ENCODE assay signal across 8 cellular contexts in genomic region chr9:6715755-6716643, GRCh38.
DNase-seq lines count a peak whose midpoint lies in the region; ATAC-seq and TF ChIP-seq lines count a peak whose summit lies in the region.

No MANE protein-coding gene starts in this region.

- H3K9me3 ChIP-seq in SU-DHL-6 (ENCODE audit: insufficient read depth, low read length), result no peaks in the 10 kb centered on the region

- no peaks in the 10 kb centered on the region for H3K27me3 ChIP-seq in SU-DHL-6 (ENCODE audit: low read length)

- peak overlapping the region; percentile 63 for H3K4me3 ChIP-seq in SU-DHL-6 (ENCODE audit: insufficient read depth, low read length, poor library complexity, severe bottlenecking)

- no peaks in the 10 kb centered on the region for H4K20me1 ChIP-seq in SU-DHL-6 (ENCODE audit: low read depth, low read length)

- no peaks in the 10 kb centered on the region for H3K9me2 ChIP-seq in SU-DHL-6 (replicated peaks; ENCODE audit: insufficient read depth, low read length)

- H3K27ac ChIP-seq in SU-DHL-6 (ENCODE audit: low read depth, low read length), result no peak overlapping the region

- H3K79me2 ChIP-seq in SU-DHL-6 (ENCODE audit: insufficient read depth, low read length), result no peaks in the 10 kb centered on the region

- peak overlapping the region; percentile 61 for H3K9ac ChIP-seq in SU-DHL-6 (ENCODE audit: low read length)

- 0 out of 2 replicates have a peak, but pooled peaks cover 3% of the 10 kb centered on the region for H3F3A ChIP-seq in SU-DHL-6 (ENCODE audit: insufficient read depth)

- H3K4me2 ChIP-seq in SU-DHL-6 (ENCODE audit: low read depth, low read length, poor library complexity, severe bottlenecking), result peak overlapping the region; percentile 80

- TF ChIP-seq CTCF in SU-DHL-6 (IDR thresholded peaks at IDR 0.05; ENCODE audit: insufficient read depth, low read length, poor library complexity, severe bottlenecking), result no peak

- ATAC-seq in GM18867 (IDR thresholded peaks at IDR 0.05; ENCODE audit: unreplicated experiment) (peak; percentile 75), HG03108 (IDR thresholded peaks at IDR 0.05; ENCODE audit: unreplicated experiment) (peak; percentile 69)

- peak overlapping the region; percentile 93 for H2AFZ ChIP-seq in SU-DHL-6 (ENCODE audit: low read depth, low read length, severe bottlenecking)

- H3K36me3 ChIP-seq in SU-DHL-6 (ENCODE audit: low read length), result no peaks in the 10 kb centered on the region

- DNase-seq in anterior cingulate cortex (lab: John Stamatoyannopoulos, UW), result peak in 42 of 58 donors; percentile 1 to 51 (median 23)
- peak; percentile 59 for DNase-seq in iPS-NIHi7 (ENCODE audit: extremely low spot score)
- peak; percentile 83 for DNase-seq in stimulated activated CD4-positive, alpha-beta T cell treated with anti-CD3 and anti-CD28 coated beads, Interleukin-1b, Interleukin-23, amount 100 ng/mL, for 48 hours
- no peak for DNase-seq in GDM1 (lab: John Stamatoyannopoulos, UW)
- no peak for DNase-seq in SKM-1 treated with dmso at 0.1 percent for 144 hours (lab: John Stamatoyannopoulos, UW; ENCODE audit: unreplicated experiment)

Comparison
In these comparisons a context has a peak if more than half of its experiments do, and no peak if none do; other contexts are left out.
1. DNase-seq: peak in anterior cingulate cortex (42 of 58), iPS-NIHi7 (single experiment) and stimulated activated CD4-positive, alpha-beta T cell treated with anti-CD3 and anti-CD28 coated beads, Interleukin-1b, Interleukin-23, amount 100 ng/mL, for 48 hours (single experiment); none in GDM1 (single experiment) and SKM-1 treated with dmso at 0.1 percent for 144 hours (single experiment).